In the genomic region with DNA sequence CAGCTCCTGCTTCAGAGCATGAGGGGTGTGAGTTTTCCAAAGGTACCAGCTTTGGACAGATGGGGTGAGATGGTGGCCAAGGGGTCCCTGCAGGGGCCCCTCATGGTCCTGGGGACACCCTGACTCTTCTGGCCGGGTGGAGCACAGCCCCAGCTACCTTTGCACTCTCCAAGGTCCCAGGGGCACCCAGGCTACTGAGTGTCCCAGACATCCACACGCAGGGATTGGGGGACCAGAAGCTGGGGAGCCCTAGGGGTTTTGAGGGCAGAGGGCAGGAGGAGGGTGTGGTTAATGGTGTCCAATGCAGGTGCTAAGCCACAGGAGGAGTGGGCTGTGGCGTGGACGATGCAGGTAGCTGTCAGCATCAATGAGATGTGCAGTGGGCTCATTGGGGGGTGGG, we compare ENCODE assay signal across 27 cellular contexts.
"Had no signal": no experiment of that assay in that cellular context is flagged by ENCODE, and none has a peak within 500 bp of the region (broad histone marks: within the 10 kb centered on the region; RNA-seq: fewer than 3 reads in every experiment).

No MANE protein-coding gene starts in this region.

- H3K4me1 Mint-ChIP-seq: neural crest cell had no signal

- DNase-seq: naive B cell; naive thymus-derived CD8-positive, alpha-beta T cell; nephron progenitor cell; occipital lobe; pancreas; sigmoid colon; small intestine; stimulated activated CD4-positive, alpha-beta T cell treated with anti-CD3 and anti-CD28 coated beads, Interleukin-12 subunit alpha, Interleukin-12 subunit beta, amount 100 ng/mL, for 4 hours; stimulated activated CD4-positive, alpha-beta T cell treated with anti-CD3 and anti-CD28 coated beads, Interleukin-1b, Interleukin-23, amount 100 ng/mL, for 48 hours; stimulated activated CD4-positive, alpha-beta T cell treated with anti-CD3 and anti-CD28 coated beads, Interleukin-4, amount 100 ng/mL, for 1 hour; stimulated activated CD4-positive, alpha-beta T cell treated with anti-CD3 and anti-CD28 coated beads, Interleukin-4, amount 100 ng/mL, for 4 hours; stimulated activated CD8-positive, alpha-beta memory T cell treated with anti-CD3 and anti-CD28 coated beads, Interleukin-4, amount 100 ng/mL, for 48 hours; stimulated activated naive B cell treated with anti-CD40 and anti-IgM and Interleukin-4, amounts not matched to agents 10 μg/mL and 1 μg/mL and 100 μg/mL, for 72 hours; stimulated activated naive CD4-positive, alpha-beta T cell treated with Interleukin-2 at 50 U/mL for 16 hours; stomach; thyroid gland; trophoblast cell; upper lobe of left lung had no signal

- H3K27me3 ChIP-seq: thyroid gland, upper lobe of left lung, vagina had no signal

- ATAC-seq: naive thymus-derived CD8-positive, alpha-beta T cell; pancreas; right cardiac atrium; right lobe of liver had no signal

- H3K27ac ChIP-seq: pancreas, prostate gland, right lobe of liver, sigmoid colon, stomach, thoracic aorta, thyroid gland, tibial nerve, upper lobe of left lung, vagina had no signal

- H3K4me3 ChIP-seq: pancreas, prostate gland, right lobe of liver, sigmoid colon, stomach, thoracic aorta, thyroid gland, tibial nerve, upper lobe of left lung, vagina had no signal

- H3K4me1 ChIP-seq: pancreas, prostate gland, right lobe of liver, sigmoid colon, stomach, thyroid gland, tibial nerve, upper lobe of left lung, vagina had no signal

- H3K27ac Mint-ChIP-seq: naive thymus-derived CD8-positive, alpha-beta T cell; natural killer cell treated with Interleukin-12 subunit alpha and Interleukin-12 subunit beta and Interleukin-15 and Interleukin-18, amount 100 ng/mL, for 72 hours; nephron progenitor cell; stimulated activated naive B cell treated with anti-CD40 and anti-IgM and Interleukin-4, amounts not matched to agents 10 μg/mL and 1 μg/mL and 100 μg/mL, for 72 hours; stimulated activated naive CD8-positive, alpha-beta T cell treated with anti-CD3 and anti-CD28 coated beads, Interleukin-15, Interleukin-2, amounts not matched to agents 100 ng/mL and 50 ng/mL, for 24 hours had no signal

- H3K36me3 ChIP-seq: pancreas, prostate gland, right lobe of liver, sigmoid colon, stomach, thoracic aorta, thyroid gland, tibial nerve, upper lobe of left lung, vagina had no signal

- H3K36me3 Mint-ChIP-seq: naive B cell; naive thymus-derived CD8-positive, alpha-beta T cell; natural killer cell treated with Interleukin-12 subunit alpha and Interleukin-12 subunit beta and Interleukin-15 and Interleukin-18, amount 100 ng/mL, for 72 hours; stimulated activated naive B cell treated with anti-CD40 and anti-IgM and Interleukin-4, amounts not matched to agents 10 μg/mL and 1 μg/mL and 100 μg/mL, for 72 hours had no signal

- H3K4me3 Mint-ChIP-seq: naive B cell; naive thymus-derived CD8-positive, alpha-beta T cell; natural killer cell treated with Interleukin-12 subunit alpha and Interleukin-12 subunit beta and Interleukin-15 and Interleukin-18, amount 100 ng/mL, for 72 hours; nephron progenitor cell; neural crest cell; stimulated activated naive B cell treated with anti-CD40 and anti-IgM and Interleukin-4, amounts not matched to agents 10 μg/mL and 1 μg/mL and 100 μg/mL, for 72 hours; stimulated activated naive CD8-positive, alpha-beta T cell treated with anti-CD3 and anti-CD28 coated beads, Interleukin-15, Interleukin-2, amounts not matched to agents 100 ng/mL and 50 ng/mL, for 24 hours had no signal

- H3K9me3 ChIP-seq: pancreas, prostate gland, right lobe of liver, sigmoid colon, stomach, thoracic aorta, thyroid gland, tibial nerve, upper lobe of left lung, vagina had no signal

- H3K9me3 Mint-ChIP-seq: naive B cell; naive thymus-derived CD8-positive, alpha-beta T cell; natural killer cell treated with Interleukin-12 subunit alpha and Interleukin-12 subunit beta and Interleukin-15 and Interleukin-18, amount 100 ng/mL, for 72 hours; nephron progenitor cell; neural crest cell; stimulated activated naive B cell treated with anti-CD40 and anti-IgM and Interleukin-4, amounts not matched to agents 10 μg/mL and 1 μg/mL and 100 μg/mL, for 72 hours; stimulated activated naive CD8-positive, alpha-beta T cell treated with anti-CD3 and anti-CD28 coated beads, Interleukin-15, Interleukin-2, amounts not matched to agents 100 ng/mL and 50 ng/mL, for 24 hours had no signal
